ENCODE assay signal across 10 cellular contexts in genomic region chr5:141155540-141156374, GRCh38. TPM values are rescaled to one million over a fixed set of nuclear protein-coding genes. Genes with fewer than 3 reads are reported as not detected.
DNase-seq lines count a peak whose midpoint lies in the region; ATAC-seq and TF ChIP-seq lines count a peak whose summit lies in the region.
"Had no signal": no experiment of that assay in that cellular context is flagged by ENCODE, and none has a peak within 500 bp of the region (broad histone marks: within the 10 kb centered on the region; RNA-seq: fewer than 3 reads in every experiment).

No MANE protein-coding gene starts in this region.

- H3K36me3 ChIP-seq in GM23338 (ENCODE audit: insufficient read depth) = no peaks in the 10 kb centered on the region
- H3K36me3 ChIP-seq: upper lobe of left lung had no signal

- DNase-seq in GM23338 (ENCODE audit: low spot score) (peak; percentile 86), NCI-H446 treated with DMSO at 0.1 percent for 48 hours (lab: John Stamatoyannopoulos, UW) (peak; percentile 19), iPS DF 4.7 (ENCODE audit: extremely low read depth, low spot score) (peak; percentile 25), ureter (ENCODE audit: low spot score) (no peak), RPMI8226 (no peak)
- DNase-seq: effector memory CD8-positive, alpha-beta T cell; NCI-H510A treated with DMSO at 0.1 percent for 48 hours; T-helper 9 cell had no signal

- no peaks in the 10 kb centered on the region for H3F3A ChIP-seq in GM23338 (replicated peaks; ENCODE audit: low read depth)

- H3K4me1 ChIP-seq in GM23338 (ENCODE audit: insufficient read depth) = no peaks in the 10 kb centered on the region
- H3K4me1 ChIP-seq: upper lobe of left lung had no signal

- H3K27ac Mint-ChIP-seq in GM23338 = peak overlapping the region; percentile 53; the same call in 1 of the 2 replicates
- H3K27ac Mint-ChIP-seq: effector memory CD8-positive, alpha-beta T cell had no signal

- H3K4me2 ChIP-seq in GM23338 = peak overlapping the region; percentile 26

- peak; percentile 81 to 91 for TF ChIP-seq CTCF in GM23338 (conservative IDR thresholded peaks at IDR 0.05; ENCODE audit: low read depth in 2 of 2)

- H3K79me2 ChIP-seq in GM23338 (replicated peaks; ENCODE audit: insufficient read depth) = no peaks in the 10 kb centered on the region

- no peaks in the 10 kb centered on the region for H3K27me3 ChIP-seq in GM23338 (ENCODE audit: insufficient read depth)
- H3K27me3 ChIP-seq: upper lobe of left lung had no signal

- no peak overlapping the region for H3K27ac ChIP-seq in GM23338 (ENCODE audit: low read depth)
- H3K27ac ChIP-seq: upper lobe of left lung had no signal

- H3K36me3 Mint-ChIP-seq in GM23338 (ENCODE audit: low read depth) = peaks cover 31% of the 10 kb centered on the region

- no peaks in the 10 kb centered on the region for H3K9me2 ChIP-seq in GM23338 (ENCODE audit: insufficient read depth)

- H3K4me3 Mint-ChIP-seq in GM23338 = peak overlapping the region; percentile 25; the same call in 1 of the 3 replicates
- H3K4me3 Mint-ChIP-seq: effector memory CD8-positive, alpha-beta T cell had no signal

- peaks cover 9% of the 10 kb centered on the region for H3K27me3 Mint-ChIP-seq in GM23338 (ENCODE audit: insufficient read depth, low read depth, poor library complexity)

- ATAC-seq in GM23338 (peak; percentile 88), HG03095 (IDR thresholded peaks at IDR 0.05; ENCODE audit: unreplicated experiment) (no peak)
- ATAC-seq: effector memory CD8-positive, alpha-beta T cell had no signal

- peak overlapping the region; percentile 34; the same call in 1 of the 2 replicates for H2AFZ ChIP-seq in GM23338

- no peaks in the 10 kb centered on the region for H3K4me1 Mint-ChIP-seq in GM23338

- peak overlapping the region; percentile 28 for H3K4me3 ChIP-seq in GM23338
- H3K4me3 ChIP-seq: upper lobe of left lung had no signal

- H3K9me3 Mint-ChIP-seq in GM23338 = peaks cover 33% of the 10 kb centered on the region

- no peaks in the 10 kb centered on the region for H4K20me1 ChIP-seq in GM23338 (replicated peaks; ENCODE audit: insufficient read depth)

TF ChIP-seq in GM23338, 12 proteins besides CTCF, POLR2A, EP300 and RAD21 (continues in another document):
- no peak for TF ChIP-seq REST (IDR thresholded peaks at IDR 0.05; ENCODE audit: unreplicated experiment)
- no peak for TF ChIP-seq CREB1 (CRISPR knock-in tag; IDR thresholded peaks at IDR 0.05; ENCODE audit: low read depth)
- no peak for TF ChIP-seq NANOG (IDR thresholded peaks at IDR 0.05; ENCODE audit: borderline replicate concordance)
- TF ChIP-seq EZH2phosphoT487 (IDR thresholded peaks at IDR 0.05; ENCODE audit: unreplicated experiment) = no peak
- TF ChIP-seq POLR2AphosphoS5 (IDR thresholded peaks at IDR 0.05; ENCODE audit: low read depth) = no peak
- no peak for TF ChIP-seq ZNF114 (CRISPR knock-in tag; IDR thresholded peaks at IDR 0.05)
- TF ChIP-seq ETS1 (IDR thresholded peaks at IDR 0.05) = no peak

RNA-seq across cellular contexts. Expression of gene PCDHB6, which starts 5.9 kb away (rescaled TPM):
- 0.23 and 0.52 TPM in 2 replicates for total RNA-seq in GM23338 (2014; rRNA removed; shearing (Covaris generic))
- polyA plus RNA-seq in GM23338 (2016; fragmentation: Nextera tagmentation; extraction: Ambion mirVana) = 0.11 and 0.17 TPM in 2 replicates
- 1.6 TPM for total RNA-seq in ureter

RNA-seq across cellular contexts. Expression of gene PCDHB7, which starts 16.7 kb away (rescaled TPM):
- 0.39 and 1.0 TPM in 2 replicates for total RNA-seq in GM23338 (2014; rRNA removed; shearing (Covaris generic))
- polyA plus RNA-seq in GM23338 (2016; fragmentation: Nextera tagmentation; extraction: Ambion mirVana) = 0.33 and 0.48 TPM in 2 replicates
- 2.4 TPM for total RNA-seq in ureter

RNA-seq across cellular contexts. Expression of gene PCDHB5, which starts 20.8 kb away (rescaled TPM):
- 37.7 and 49.7 TPM in 2 replicates for total RNA-seq in GM23338 (2014; rRNA removed; shearing (Covaris generic))
- polyA plus RNA-seq in GM23338 (2016; fragmentation: Nextera tagmentation; extraction: Ambion mirVana) = 18.7 and 20.0 TPM in 2 replicates
- total RNA-seq in ureter = 2.9 TPM

RNA-seq across cellular contexts. Expression of gene PCDHB8, which starts 21.8 kb away (rescaled TPM):
- total RNA-seq in GM23338 (2014; rRNA removed; shearing (Covaris generic)) = 2.6 and 2.7 TPM in 2 replicates
- 0.45 and 0.84 TPM in 2 replicates for polyA plus RNA-seq in GM23338 (2016; fragmentation: Nextera tagmentation; extraction: Ambion mirVana)
- total RNA-seq in ureter = 1.7 TPM

RNA-seq across cellular contexts. Expression of gene PCDHB16, which starts 26.4 kb away (rescaled TPM):
- 2.2 and 2.4 TPM in 2 replicates for total RNA-seq in GM23338 (2014; rRNA removed; shearing (Covaris generic))
- 0.73 and 0.92 TPM in 2 replicates for polyA plus RNA-seq in GM23338 (2016; fragmentation: Nextera tagmentation; extraction: Ambion mirVana)
- total RNA-seq in ureter = 3.4 TPM

Comparison
In these comparisons a context has a peak if more than half of its experiments do, and no peak if none do; other contexts are left out.
1. DNase-seq: peak in GM23338 (single experiment), NCI-H446 treated with DMSO at 0.1 percent for 48 hours (single experiment) and iPS DF 4.7 (single experiment); none in ureter (single experiment) and RPMI8226 (single experiment).
2. RNA of gene PCDHB5, which starts 20.8 kb away (total RNA-seq): 37.7 to 49.7 TPM in GM23338; 2.9 TPM in ureter (single experiment); every median in the first group is over 10 times any median in the second.